ENCODE assay signal across 8 cellular contexts in the genomic region with DNA sequence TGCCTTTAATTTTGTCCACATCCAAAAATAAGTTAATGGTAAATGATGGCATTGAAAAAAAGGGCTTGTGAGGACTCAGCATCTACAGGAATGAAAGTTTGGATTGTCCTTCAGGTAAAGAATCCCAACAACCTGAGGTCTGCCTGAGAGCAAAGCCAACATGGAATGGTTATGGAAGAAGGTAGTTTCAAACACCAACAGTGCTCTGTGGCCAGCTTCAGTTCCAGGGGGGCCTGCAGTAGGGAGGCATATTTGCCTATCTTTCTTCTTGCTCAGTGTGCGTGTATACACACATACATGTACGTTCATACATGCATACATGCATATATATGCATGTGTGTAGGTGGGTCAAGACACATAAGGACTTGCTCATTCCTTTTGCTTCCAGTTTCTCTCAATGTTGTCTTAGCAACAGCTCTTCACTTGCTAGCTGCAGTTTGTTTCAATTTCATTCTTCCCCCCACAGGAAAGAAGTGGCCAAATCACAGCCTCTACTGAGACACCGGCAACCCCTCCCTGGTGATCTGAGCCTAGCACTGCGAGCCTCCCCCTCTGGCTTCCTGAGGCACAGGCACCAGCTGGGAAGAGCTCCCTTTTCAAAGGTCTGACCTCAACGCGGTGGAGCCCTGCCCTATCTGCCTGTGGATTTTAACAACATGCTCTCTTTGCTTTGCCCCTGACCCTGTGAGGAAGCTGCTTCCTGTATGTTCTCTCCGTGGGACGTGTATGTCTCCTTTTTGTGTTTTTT.
DNase-seq lines count a peak whose midpoint lies in the region; ATAC-seq and TF ChIP-seq lines count a peak whose summit lies in the region.

No MANE protein-coding gene starts in this region.

- no peak overlapping the region for H2AFZ ChIP-seq in DND-41 (ENCODE audit: low read depth, low read length)

- H3K9ac ChIP-seq in DND-41 (ENCODE audit: low read depth, low read length): no peak overlapping the region; the same call in 1 of the 2 replicates

- H4K20me1 ChIP-seq in DND-41 (ENCODE audit: insufficient read depth, low read length): no peaks in the 10 kb centered on the region

- H3K4me1 ChIP-seq in DND-41 (ENCODE audit: insufficient read depth, low read length): peaks cover 23% of the 10 kb centered on the region

- H3K79me2 ChIP-seq in DND-41 (ENCODE audit: insufficient read depth, low read length): no peaks in the 10 kb centered on the region

- ATAC-seq in DND-41 (ENCODE audit: insufficient read depth, low read depth): peak; percentile 99
- ATAC-seq in GM19397 (IDR thresholded peaks at IDR 0.05; ENCODE audit: unreplicated experiment): peak; percentile 84
- ATAC-seq in HG03354 (IDR thresholded peaks at IDR 0.05; ENCODE audit: poor library complexity, severe bottlenecking, unreplicated experiment): peak; percentile 94

- peak; percentile 36 for TF ChIP-seq CTCF in DND-41 (IDR thresholded peaks at IDR 0.05; ENCODE audit: borderline replicate concordance, extremely low read depth, low read length, poor library complexity, severe bottlenecking)

- no peaks in the 10 kb centered on the region for H3K36me3 ChIP-seq in DND-41 (ENCODE audit: insufficient read depth, low read length)

- H3K27me3 ChIP-seq in DND-41 (ENCODE audit: insufficient read depth, low read length, poor library complexity): no peaks in the 10 kb centered on the region

- peak overlapping the region in 1 of 2 experiments; percentile 45; a peak in 2 of 4 replicates for H3K4me3 ChIP-seq in DND-41 (ENCODE audit: low read depth in 1 of 2, low read length in 2 of 2)

- H3K9me3 ChIP-seq in DND-41 (ENCODE audit: insufficient read depth, low read length, severe bottlenecking): no peaks in the 10 kb centered on the region

- H3K4me2 ChIP-seq in DND-41 (ENCODE audit: insufficient read depth, low read length): peak overlapping the region; percentile 65

- peak; percentile 84 for DNase-seq in DND-41
- DNase-seq in activated CD8-positive, alpha-beta memory T cell treated with anti-CD3 and anti-CD28 coated beads, Interleukin-2, amount 50 U/mL, for 48 hours: peak; percentile 74
- peak; percentile 50 for DNase-seq in glomerular visceral epithelial cell (ENCODE audit: extremely low spot score)
- peak; percentile 56 for DNase-seq in stimulated activated CD4-positive, alpha-beta T cell treated with anti-CD3 and anti-CD28 coated beads, Interleukin-4, amount 100 ng/mL, for 24 hours
- no peak for DNase-seq in NCI-H2107 (lab: John Stamatoyannopoulos, UW)
- no peak for DNase-seq in cortex of kidney (lab: John Stamatoyannopoulos, UW)

- peak overlapping the region; percentile 51 for H3K27ac ChIP-seq in DND-41 (ENCODE audit: low read length)

Comparison
In these comparisons a context has a peak if more than half of its experiments do, and no peak if none do; other contexts are left out.
1. DNase-seq: peak in DND-41 (single experiment), activated CD8-positive, alpha-beta memory T cell treated with anti-CD3 and anti-CD28 coated beads, Interleukin-2, amount 50 U/mL, for 48 hours (single experiment), glomerular visceral epithelial cell (single experiment) and stimulated activated CD4-positive, alpha-beta T cell treated with anti-CD3 and anti-CD28 coated beads, Interleukin-4, amount 100 ng/mL, for 24 hours (single experiment); none in NCI-H2107 (single experiment) and cortex of kidney (single experiment).
2. Peak in every context shown above with its lines, with median percentiles within 50 percentile points of each other: ATAC-seq.